ENCODE assay signal across 8 cellular contexts in genomic region chr7:142626420-142627035, GRCh38.
DNase-seq lines count a peak whose midpoint lies in the region; ATAC-seq lines count a peak whose summit lies in the region.

No MANE protein-coding gene starts in this region.

- no peak overlapping the region for H3K27ac ChIP-seq in SJSA1

- H3K4me1 ChIP-seq in SJSA1 (replicated peaks), result no peaks in the 10 kb centered on the region

- peak; percentile 67 for ATAC-seq in GM18861 (IDR thresholded peaks at IDR 0.05; ENCODE audit: unreplicated experiment)
- ATAC-seq in HG03135 (IDR thresholded peaks at IDR 0.05; ENCODE audit: unreplicated experiment), result peak; percentile 85

- H3K4me3 ChIP-seq in SJSA1, result no peak overlapping the region

- peak; percentile 31 for DNase-seq in Ammon's horn (ENCODE audit: low spot score)
- DNase-seq in SJSA1 (ENCODE audit: low read depth in 1 of 2, low spot score in 2 of 2), result peak; percentile 16 to 71
- peak; percentile 72 for DNase-seq in activated naive CD4-positive, alpha-beta T cell treated with Interleukin-2 at 50 U/mL for 16 hours
- DNase-seq in hepatic stellate cell (ENCODE audit: low spot score), result peak; percentile 21
- DNase-seq in stimulated activated CD4-positive, alpha-beta T cell treated with anti-CD3 and anti-CD28 coated beads, Interleukin-1b, Interleukin-23, amount 100 ng/mL, for 4 hours (ENCODE audit: low read depth in 2 of 2), result peak; percentile 52 to 66
- no peak for DNase-seq in middle frontal gyrus (ENCODE audit: extremely low spot score, low spot score)

- peaks cover 6% of the 10 kb centered on the region for H3K27me3 ChIP-seq in SJSA1 (replicated peaks)

- H3K36me3 ChIP-seq in SJSA1, result no peaks in the 10 kb centered on the region

- H3K9me3 ChIP-seq in SJSA1 (replicated peaks), result no peaks in the 10 kb centered on the region
